ENCODE assay signal across 25 cellular contexts in genomic region chr7:146074195-146074765, GRCh38. TPM values are rescaled to one million over a fixed set of nuclear protein-coding genes. Genes with fewer than 3 reads are reported as not detected.
"Had no signal": no experiment of that assay in that cellular context is flagged by ENCODE, and none has a peak within 500 bp of the region (broad histone marks: within the 10 kb centered on the region; RNA-seq: fewer than 3 reads in every experiment).

No MANE protein-coding gene starts in this region.

- H2AFZ ChIP-seq: parathyroid adenoma had no signal

- H3K27me3 Mint-ChIP-seq: effector memory CD8-positive, alpha-beta T cell; progenitor cell of endocrine pancreas had no signal

- ATAC-seq: effector memory CD8-positive, alpha-beta T cell; left colon; left ventricle myocardium superior; lower lobe of right lung; natural killer cell; sciatic nerve; stimulated activated effector memory CD8-positive, alpha-beta T cell treated with anti-CD3 and anti-CD28 coated beads, Interleukin-12 subunit alpha, Interleukin-12 subunit beta, amount 100 ng/mL, for 72 hours; stimulated activated naive CD8-positive, alpha-beta T cell treated with anti-CD3 and anti-CD28 coated beads, Interleukin-15, Interleukin-2, amounts not matched to agents 100 U/mL and 50 U/mL, for 24 hours had no signal

- H3K4me1 Mint-ChIP-seq: immature natural killer cell; natural killer cell; stimulated activated effector memory CD8-positive, alpha-beta T cell treated with anti-CD3 and anti-CD28 coated beads, Interleukin-12 subunit alpha, Interleukin-12 subunit beta, amount 100 ng/mL, for 72 hours had no signal

- H3K36me3 ChIP-seq: lower lobe of right lung, tibial artery had no signal

- H3K79me2 ChIP-seq: parathyroid adenoma had no signal

- H3K9me3 Mint-ChIP-seq: type B pancreatic cell had no signal

- H3K9me3 ChIP-seq: lower lobe of right lung, testis, tibial artery had no signal

- H3K4me1 ChIP-seq: lower lobe of right lung, parathyroid adenoma, testis, tibial artery had no signal

- H3K27ac ChIP-seq: coronary artery, lower lobe of right lung, parathyroid adenoma, testis, tibial artery had no signal

- H3K4me3 Mint-ChIP-seq: effector memory CD8-positive, alpha-beta T cell; immature natural killer cell; natural killer cell; stimulated activated effector memory CD8-positive, alpha-beta T cell treated with anti-CD3 and anti-CD28 coated beads, Interleukin-12 subunit alpha, Interleukin-12 subunit beta, amount 100 ng/mL, for 72 hours; type B pancreatic cell had no signal

- H3K27ac Mint-ChIP-seq: effector memory CD8-positive, alpha-beta T cell; immature natural killer cell; natural killer cell; progenitor cell of endocrine pancreas; stimulated activated effector memory CD8-positive, alpha-beta T cell treated with anti-CD3 and anti-CD28 coated beads, Interleukin-12 subunit alpha, Interleukin-12 subunit beta, amount 100 ng/mL, for 72 hours; type B pancreatic cell had no signal

- H3K27me3 ChIP-seq: testis, tibial artery had no signal

- H3K4me3 ChIP-seq: coronary artery, lower lobe of right lung, smooth muscle cell, testis, tibial artery had no signal

- DNase-seq: dermis blood vessel endothelial cell; effector memory CD8-positive, alpha-beta T cell; hypothalamus; immature natural killer cell; islet precursor cell; kidney glomerular epithelial cell; left colon; left ventricle myocardium superior; lower lobe of right lung; natural killer cell; stimulated activated CD4-positive, alpha-beta T cell treated with anti-CD3 and anti-CD28 coated beads, Interleukin-12 subunit alpha, Interleukin-12 subunit beta, amount 100 ng/mL, for 4 hours; stimulated activated CD4-positive, alpha-beta T cell treated with anti-CD3 and anti-CD28 coated beads, Interleukin-2, amount 100 ng/mL, for 24 hours; stimulated activated CD4-positive, alpha-beta T cell treated with anti-CD3 and anti-CD28 coated beads, Interleukin-4, amount 100 ng/mL, for 24 hours; stimulated activated naive CD8-positive, alpha-beta T cell treated with anti-CD3 and anti-CD28 coated beads, Interleukin-15, Interleukin-2, amounts not matched to agents 100 U/mL and 50 U/mL, for 24 hours; substantia nigra; testis; tibial artery had no signal

- H3K36me3 Mint-ChIP-seq: immature natural killer cell; natural killer cell; stimulated activated effector memory CD8-positive, alpha-beta T cell treated with anti-CD3 and anti-CD28 coated beads, Interleukin-12 subunit alpha, Interleukin-12 subunit beta, amount 100 ng/mL, for 72 hours; type B pancreatic cell had no signal

- H3K4me2 ChIP-seq: smooth muscle cell had no signal

RNA-seq across cellular contexts. Expression of gene CNTNAP2, which starts 42.3 kb away (rescaled TPM):
- total RNA-seq: dermis blood vessel endothelial cell, fibroblast of villous mesenchyme had no signal
